Comparison of ENCODE assay signal across 8 cellular contexts in genomic region chr2:163735692-163736432, GRCh38. TPM values are rescaled to one million over a fixed set of nuclear protein-coding genes. Genes with fewer than 3 reads are reported as not detected.
DNase-seq lines count a peak whose midpoint lies in the region; ATAC-seq and TF ChIP-seq lines count a peak whose summit lies in the region.

Gene FIGN, minus strand, starts transcription at chr2:163736008. Its CDS starts 1,081 bp downstream, at chr2:163734927.

- H3K4me3 Mint-ChIP-seq in activated T-cell treated with anti-CD3 and anti-CD28 coated beads, Interleukin-2, amount 50 U/mL, for 4 hours: peak within 1 kb of the TSS; percentile 43
- no peak within 1 kb of the TSS for H3K4me3 Mint-ChIP-seq in natural killer cell treated with Interleukin-12 subunit alpha and Interleukin-12 subunit beta and Interleukin-15 and Interleukin-18, amount 100 ng/mL, for 72 hours

- no peak for DNase-seq in activated T-cell treated with anti-CD3 and anti-CD28 coated beads, Interleukin-2, amount 50 U/mL, for 4 hours
- DNase-seq in activated T-cell treated with anti-CD3 and anti-CD28 coated beads, Interleukin-2, amount 50 U/mL, for 48 hours: no peak
- DNase-seq in PC-3 (peak; percentile 76), right lobe of liver (peak; percentile 71 to 87 (median 83)), superior temporal gyrus (ENCODE audit: extremely low spot score) (peak; percentile 89)
- DNase-seq in natural killer cell treated with Interleukin-12 subunit alpha and Interleukin-12 subunit beta and Interleukin-15 and Interleukin-18, amount 100 ng/mL, for 72 hours (ENCODE audit: low spot score): no peak

- intact Hi-C loops in PC-3 (cut with micrococcal nuclease): loop anchor here (1.0 to 10.0 kb wide), 5 partner anchors 42 to 389 kb away; no protein-coding TSS in a partner anchor
- intact Hi-C loops in right lobe of liver (cut with DNase I): no loop called here

- no peaks in the 10 kb centered on the region for H3K36me3 Mint-ChIP-seq in activated T-cell treated with anti-CD3 and anti-CD28 coated beads, Interleukin-2, amount 50 U/mL, for 4 hours (ENCODE audit: insufficient read depth)
- peaks cover 7% of the 10 kb centered on the region for H3K36me3 Mint-ChIP-seq in natural killer cell treated with Interleukin-12 subunit alpha and Interleukin-12 subunit beta and Interleukin-15 and Interleukin-18, amount 100 ng/mL, for 72 hours

- H3K4me3 ChIP-seq in PC-3 (ENCODE audit: low read length): peak within 1 kb of the TSS; percentile 87
- peak within 1 kb of the TSS; percentile 86 for H3K4me3 ChIP-seq in ectodermal cell (ENCODE audit: insufficient read depth, low read depth, low read length)
- peak within 1 kb of the TSS; percentile 58 to 74 (median 69) for H3K4me3 ChIP-seq in right lobe of liver

- H3F3A ChIP-seq in PC-3 (ENCODE audit: low read length, unreplicated experiment): no peaks in the 10 kb centered on the region

- 0 to 1% methylated on average over 53 to 54 of the region's 54 CpGs for WGBS in ectodermal cell, 2 experiments
- WGBS in right lobe of liver (ENCODE audit: insufficient coverage, low coverage, low lambda C conversion rate, missing lambda C conversion rate): 2% methylated on average over 26 of the region's 54 CpGs

- TSS peak; percentile 53 for BruUV-seq in PC-3 (replicated peaks; lab: Mats Ljungman, UMichigan)

- TF ChIP-seq CTCF in PC-3 (conservative IDR thresholded peaks at IDR 0.05; ENCODE audit: low read depth, low read length) (no peak), right lobe of liver (IDR thresholded peaks at IDR 0.05) (no peak)

- no peak within 1 kb of the TSS for H3K27ac Mint-ChIP-seq in natural killer cell treated with Interleukin-12 subunit alpha and Interleukin-12 subunit beta and Interleukin-15 and Interleukin-18, amount 100 ng/mL, for 72 hours

- peaks cover 3% of the 10 kb centered on the region for H3K4me1 Mint-ChIP-seq in activated T-cell treated with anti-CD3 and anti-CD28 coated beads, Interleukin-2, amount 50 U/mL, for 4 hours (ENCODE audit: low read depth)
- no peaks in the 10 kb centered on the region for H3K4me1 Mint-ChIP-seq in natural killer cell treated with Interleukin-12 subunit alpha and Interleukin-12 subunit beta and Interleukin-15 and Interleukin-18, amount 100 ng/mL, for 72 hours (ENCODE audit: low read depth in 2 of 2)

- H3K27me3 ChIP-seq in PC-3 (ENCODE audit: low read length): no peaks in the 10 kb centered on the region
- no peaks in the 10 kb centered on the region for H3K27me3 ChIP-seq in ectodermal cell (ENCODE audit: control insufficient read depth, insufficient read depth, low read length, poor library complexity, severe bottlenecking)
- no peaks in the 10 kb centered on the region for H3K27me3 ChIP-seq in right lobe of liver

- H3K4me2 ChIP-seq in PC-3 (ENCODE audit: low read length): peak within 1 kb of the TSS; percentile 91

- H3K36me3 ChIP-seq in PC-3 (ENCODE audit: low read depth, low read length) (no peaks in the 10 kb centered on the region), ectodermal cell (ENCODE audit: control insufficient read depth, insufficient read depth, low read length) (no peaks in the 10 kb centered on the region), right lobe of liver (no peaks in the 10 kb centered on the region)

- H3K9me2 ChIP-seq in PC-3 (replicated peaks; ENCODE audit: low read length): no peaks in the 10 kb centered on the region

- peak within 1 kb of the TSS; percentile 95 for H2AFZ ChIP-seq in PC-3 (ENCODE audit: low read length)

- H3K27ac ChIP-seq in PC-3 (ENCODE audit: low read length): peak within 1 kb of the TSS; percentile 55
- H3K27ac ChIP-seq in ectodermal cell (ENCODE audit: insufficient read depth, low read depth, low read length, poor library complexity, severe bottlenecking): peak within 1 kb of the TSS; percentile 97
- peak within 1 kb of the TSS; percentile 84 to 87 (median 86) for H3K27ac ChIP-seq in right lobe of liver

- H3K4me1 ChIP-seq in PC-3 (ENCODE audit: insufficient read depth, low read length): peaks cover 17% of the 10 kb centered on the region
- H3K4me1 ChIP-seq in ectodermal cell (ENCODE audit: control insufficient read depth, insufficient read depth, low read length): peaks cover 24% of the 10 kb centered on the region
- H3K4me1 ChIP-seq in right lobe of liver: peaks cover 0 to 19% (median 0%) of the 10 kb centered on the region in 4 donors

- peaks cover 11% of the 10 kb centered on the region for H3K9me3 Mint-ChIP-seq in activated T-cell treated with anti-CD3 and anti-CD28 coated beads, Interleukin-2, amount 50 U/mL, for 4 hours
- H3K9me3 Mint-ChIP-seq in natural killer cell treated with Interleukin-12 subunit alpha and Interleukin-12 subunit beta and Interleukin-15 and Interleukin-18, amount 100 ng/mL, for 72 hours: peaks cover 7% of the 10 kb centered on the region

- ATAC-seq in activated T-cell treated with anti-CD3 and anti-CD28 coated beads, Interleukin-2, amount 50 U/mL, for 4 hours: no peak
- ATAC-seq in PC-3 (peak; percentile 78), right lobe of liver (peak; percentile 74 to 84 (median 80)), GM18505 (IDR thresholded peaks at IDR 0.05; ENCODE audit: unreplicated experiment) (no peak)
- no peak for ATAC-seq in natural killer cell treated with Interleukin-12 subunit alpha and Interleukin-12 subunit beta and Interleukin-15 and Interleukin-18, amount 100 ng/mL, for 72 hours

- H4K20me1 ChIP-seq in PC-3 (ENCODE audit: low read length): no peaks in the 10 kb centered on the region

- peaks cover 18% of the 10 kb centered on the region for H3K27me3 Mint-ChIP-seq in activated T-cell treated with anti-CD3 and anti-CD28 coated beads, Interleukin-2, amount 50 U/mL, for 4 hours (ENCODE audit: low read depth)
- peaks cover 11 to 16% of the 10 kb centered on the region in 2 donors for H3K27me3 Mint-ChIP-seq in natural killer cell treated with Interleukin-12 subunit alpha and Interleukin-12 subunit beta and Interleukin-15 and Interleukin-18, amount 100 ng/mL, for 72 hours

- peaks cover 27% of the 10 kb centered on the region for H3K79me2 ChIP-seq in PC-3 (ENCODE audit: low read length)

- TF ChIP-seq POLR2A in right lobe of liver (IDR thresholded peaks at IDR 0.05): peak; percentile 71
- no peak for TF ChIP-seq POLR2A in GM18505 (IDR thresholded peaks at IDR 0.05; ENCODE audit: borderline replicate concordance, extremely low read depth, insufficient read depth, insufficient read length)

- POLR2A ChIA-PET in PC-3 (lab: Charles Lee; ENCODE audit: unreplicated experiment): interaction anchor here (0.6 to 1.2 kb wide), 3 partner anchors 53 to 158 kb away, joined by 3 to 11 read pairs (median 4); no protein-coding TSS in a partner anchor

- CTCF ChIA-PET in PC-3 (lab: Charles Lee): no interaction called here

- no peaks in the 10 kb centered on the region for H3K9me3 ChIP-seq in PC-3 (ENCODE audit: low read length)
- H3K9me3 ChIP-seq in ectodermal cell (ENCODE audit: control insufficient read depth, low read length): no peaks in the 10 kb centered on the region
- no peaks in the 10 kb centered on the region for H3K9me3 ChIP-seq in right lobe of liver

- peak within 1 kb of the TSS; percentile 70 for H3K9ac ChIP-seq in PC-3 (ENCODE audit: low read length)

RNA-seq across cellular contexts. Expression of gene FIGN, which starts in this region (rescaled TPM):
- not detected for total RNA-seq in activated T-cell treated with anti-CD3 and anti-CD28 coated beads, Interleukin-2, amount 50 U/mL, for 4 hours
- 1.3 and 1.5 TPM in 2 replicates for total RNA-seq in PC-3 (2014; rRNA removed)
- 39.4 TPM for polyA plus RNA-seq in ectodermal cell (2013, experiment 1 of 4)
- 42.0 TPM for polyA plus RNA-seq in ectodermal cell (2013, experiment 2 of 4)
- polyA plus RNA-seq in ectodermal cell (2013, experiment 3 of 4): 28.8 TPM
- 35.4 TPM for polyA plus RNA-seq in ectodermal cell (2013, experiment 4 of 4)
- total RNA-seq in right lobe of liver: 1 to 10 TPM; 2.8 to 9.2 (median 5.1) TPM
- not detected for total RNA-seq in natural killer cell treated with Interleukin-12 subunit alpha and Interleukin-12 subunit beta and Interleukin-15 and Interleukin-18, amount 100 ng/mL, for 72 hours

Comparison
In these comparisons a context has a peak if more than half of its experiments do, and no peak if none do; other contexts are left out.
1. ATAC-seq: peak in PC-3 (single experiment) and right lobe of liver (4 of 4); none in activated T-cell treated with anti-CD3 and anti-CD28 coated beads, Interleukin-2, amount 50 U/mL, for 4 hours (0 of 2), GM18505 (single experiment) and natural killer cell treated with Interleukin-12 subunit alpha and Interleukin-12 subunit beta and Interleukin-15 and Interleukin-18, amount 100 ng/mL, for 72 hours (0 of 2).
2. DNase-seq: peak in PC-3 (single experiment), right lobe of liver (3 of 3) and superior temporal gyrus (single experiment); none in activated T-cell treated with anti-CD3 and anti-CD28 coated beads, Interleukin-2, amount 50 U/mL, for 4 hours (single experiment), activated T-cell treated with anti-CD3 and anti-CD28 coated beads, Interleukin-2, amount 50 U/mL, for 48 hours (0 of 2) and natural killer cell treated with Interleukin-12 subunit alpha and Interleukin-12 subunit beta and Interleukin-15 and Interleukin-18, amount 100 ng/mL, for 72 hours (single experiment).
3. Peak in every context shown above with its lines, with median percentiles within 50 percentile points of each other: H3K27ac ChIP-seq and H3K4me3 ChIP-seq.